34 cellular contexts compared by ENCODE assay signal in genomic region chr3:67335813-67336212, GRCh38.
A peak's percentile ranks its signal among the peaks of the same experiment; 100 is the strongest.
DNase-seq lines count a peak whose midpoint lies in the region; ATAC-seq and TF ChIP-seq lines count a peak whose summit lies in the region.
"Had no signal": no experiment of that assay in that cellular context is flagged by ENCODE, and none has a peak within 500 bp of the region (broad histone marks: within the 10 kb centered on the region; RNA-seq: fewer than 3 reads in every experiment).

No MANE protein-coding gene starts in this region.

- no peak overlapping the region for H3K4me3 Mint-ChIP-seq in GM23338
- H3K4me3 Mint-ChIP-seq: activated CD4-positive, alpha-beta memory T cell treated with anti-CD3 and anti-CD28 coated beads for 36 hours; dendritic cell treated with granulocyte-macrophage colony-stimulating factor and Interleukin-4, amounts not matched to agents 40 ng/mL and 50 ng/mL, for 4 days; endodermal cell; immature natural killer cell; mesothelial cell of epicardium; naive thymus-derived CD8-positive, alpha-beta T cell; T-helper 1 cell treated with Interleukin-12 subunit alpha and Interleukin-12 subunit beta and Interleukin-4 antibody, amounts not matched to agents 30 μg/mL and 1 μg/mL, for 36 hours had no signal

- no peak overlapping the region for H3K27ac ChIP-seq in GM23338 (ENCODE audit: low read depth)
- H3K27ac ChIP-seq: C4-2B, esophagus muscularis mucosa, hepatocyte, stomach, tibial artery had no signal

- H3K4me1 Mint-ChIP-seq in GM23338: no peaks in the 10 kb centered on the region
- H3K4me1 Mint-ChIP-seq: endodermal cell; immature natural killer cell; naive thymus-derived CD8-positive, alpha-beta T cell had no signal

- no peaks in the 10 kb centered on the region for H3K27me3 ChIP-seq in GM23338 (ENCODE audit: insufficient read depth)
- H3K27me3 ChIP-seq: esophagus muscularis mucosa, hepatocyte, stomach, tibial artery had no signal

- H2AFZ ChIP-seq in GM23338: no peak overlapping the region
- H2AFZ ChIP-seq: hepatocyte had no signal

- H3K9me3 Mint-ChIP-seq in GM23338: peaks cover 9% of the 10 kb centered on the region

- no peaks in the 10 kb centered on the region for H3K79me2 ChIP-seq in GM23338 (replicated peaks; ENCODE audit: insufficient read depth)
- H3K79me2 ChIP-seq: hepatocyte had no signal

- no peaks in the 10 kb centered on the region for H3F3A ChIP-seq in GM23338 (replicated peaks; ENCODE audit: low read depth)

- peak; percentile 10 for DNase-seq in EL
- DNase-seq in NCI-H226: peak; percentile 21
- DNase-seq in fibroblast of villous mesenchyme (ENCODE audit: low read depth): peak; percentile 1
- DNase-seq in retinal pigment epithelial cell (ENCODE audit: low read depth): peak; percentile 4
- no peak for DNase-seq in NAMALWA (ENCODE audit: low spot score)
- no peak for DNase-seq in GM23338 (ENCODE audit: low spot score)
- DNase-seq: activated CD4-positive, alpha-beta memory T cell treated with anti-CD3 and anti-CD28 coated beads for 36 hours; activated CD8-positive, alpha-beta memory T cell treated with anti-CD3 and anti-CD28 coated beads, Interleukin-2, amount 50 U/mL, for 4 hours; aorta; DMS79 treated with DMSO at 0.1 percent for 48 hours; endodermal cell; immature natural killer cell; left ventricle myocardium superior; naive thymus-derived CD8-positive, alpha-beta T cell; NCI-H2081; NCI-H345; NCI-H774; occipital lobe; retina; SK-N-SH; stimulated activated CD4-positive, alpha-beta T cell treated with anti-CD3 and anti-CD28 coated beads, Interleukin-1b, Interleukin-23, amount 100 ng/mL, for 48 hours; stimulated activated CD8-positive, alpha-beta memory T cell treated with anti-CD3 and anti-CD28 coated beads, Interleukin-4, amount 100 ng/mL, for 48 hours; stomach; tibial artery had no signal

- no peak overlapping the region for H3K4me3 ChIP-seq in fibroblast of villous mesenchyme (ENCODE audit: low read depth, low read length)
- H3K4me3 ChIP-seq in retinal pigment epithelial cell (ENCODE audit: low read length): no peak overlapping the region
- no peak overlapping the region for H3K4me3 ChIP-seq in GM23338
- H3K4me3 ChIP-seq: esophagus muscularis mucosa, hepatocyte, smooth muscle cell, stomach, tibial artery had no signal

- H3K36me3 Mint-ChIP-seq in GM23338 (ENCODE audit: low read depth): no peaks in the 10 kb centered on the region
- H3K36me3 Mint-ChIP-seq: immature natural killer cell had no signal

- H3K36me3 ChIP-seq in GM23338 (ENCODE audit: insufficient read depth): no peaks in the 10 kb centered on the region
- H3K36me3 ChIP-seq: esophagus muscularis mucosa, stomach, tibial artery had no signal

- H3K27me3 Mint-ChIP-seq in GM23338 (ENCODE audit: insufficient read depth, low read depth, poor library complexity): no peaks in the 10 kb centered on the region
- H3K27me3 Mint-ChIP-seq: dendritic cell treated with granulocyte-macrophage colony-stimulating factor and Interleukin-4, amounts not matched to agents 40 ng/mL and 50 ng/mL, for 4 days had no signal

- H3K4me1 ChIP-seq in GM23338 (ENCODE audit: insufficient read depth): no peaks in the 10 kb centered on the region
- H3K4me1 ChIP-seq: esophagus muscularis mucosa, stomach, tibial artery had no signal

- no peak for ATAC-seq in GM23338
- no peak for ATAC-seq in GM19328 (IDR thresholded peaks at IDR 0.05; ENCODE audit: unreplicated experiment)
- ATAC-seq: activated CD4-positive, CD25-positive, alpha-beta regulatory T cell treated with anti-CD3 and anti-CD28 coated beads, Interleukin-2, amount 50 U/mL, for 24 hours; activated naive CD4-positive, alpha-beta T cell treated with anti-CD3 and anti-CD28 coated beads, Interleukin-2, amount 50 U/mL, for 72 hours; left ventricle myocardium superior; naive thymus-derived CD8-positive, alpha-beta T cell had no signal

- no peaks in the 10 kb centered on the region for H4K20me1 ChIP-seq in GM23338 (replicated peaks; ENCODE audit: insufficient read depth)

- H3K27ac Mint-ChIP-seq in GM23338: no peak overlapping the region
- H3K27ac Mint-ChIP-seq: activated CD4-positive, alpha-beta memory T cell treated with anti-CD3 and anti-CD28 coated beads for 36 hours; activated naive CD4-positive, alpha-beta T cell treated with anti-CD3 and anti-CD28 coated beads, Interleukin-2, amount 50 U/mL, for 72 hours; dendritic cell treated with granulocyte-macrophage colony-stimulating factor and Interleukin-4, amounts not matched to agents 40 ng/mL and 50 ng/mL, for 4 days; endodermal cell; immature natural killer cell; mesothelial cell of epicardium; naive thymus-derived CD8-positive, alpha-beta T cell; T-helper 1 cell treated with Interleukin-12 subunit alpha and Interleukin-12 subunit beta and Interleukin-4 antibody, amounts not matched to agents 30 μg/mL and 1 μg/mL, for 36 hours had no signal

- no peak for TF ChIP-seq CTCF in fibroblast of villous mesenchyme (IDR thresholded peaks at IDR 0.05; ENCODE audit: insufficient read depth, low read depth, low read length)
- no peak for TF ChIP-seq CTCF in retinal pigment epithelial cell (conservative IDR thresholded peaks at IDR 0.05; ENCODE audit: low read depth, low read length)
- no peak for TF ChIP-seq CTCF in GM23338 (conservative IDR thresholded peaks at IDR 0.05; ENCODE audit: low read depth in 2 of 2)

- no peaks in the 10 kb centered on the region for H3K9me2 ChIP-seq in GM23338 (ENCODE audit: insufficient read depth)
- H3K9me2 ChIP-seq: SK-N-SH had no signal

- H3K4me2 ChIP-seq in GM23338: no peak overlapping the region
- H3K4me2 ChIP-seq: hepatocyte, SK-N-SH, smooth muscle cell had no signal

TF ChIP-seq in GM23338, 12 proteins besides CTCF, POLR2A, EP300 and RAD21 (continues in another document):
- no peak for TF ChIP-seq CREB1 (CRISPR knock-in tag; IDR thresholded peaks at IDR 0.05; ENCODE audit: low read depth)
- no peak for TF ChIP-seq STAT1 (IDR thresholded peaks at IDR 0.05; ENCODE audit: unreplicated experiment)
- TF ChIP-seq ZNF331 (CRISPR knock-in tag; IDR thresholded peaks at IDR 0.05; ENCODE audit: low read depth): no peak
- no peak for TF ChIP-seq JUNB (IDR thresholded peaks at IDR 0.05; ENCODE audit: unreplicated experiment)
- TF ChIP-seq EZH2 (IDR thresholded peaks at IDR 0.05; ENCODE audit: low read depth, unreplicated experiment): no peak
- no peak for TF ChIP-seq ZNF114 (CRISPR knock-in tag; IDR thresholded peaks at IDR 0.05)
- TF ChIP-seq EZH2phosphoT487 (IDR thresholded peaks at IDR 0.05; ENCODE audit: unreplicated experiment): no peak
- TF ChIP-seq NANOG (IDR thresholded peaks at IDR 0.05; ENCODE audit: borderline replicate concordance): no peak
- no peak for TF ChIP-seq POLR2AphosphoS5 (IDR thresholded peaks at IDR 0.05; ENCODE audit: low read depth)
- TF ChIP-seq REST (IDR thresholded peaks at IDR 0.05; ENCODE audit: unreplicated experiment): no peak

Comparison
In these comparisons a context has a peak if more than half of its experiments do, and no peak if none do; other contexts are left out.
1. DNase-seq: peak in EL (single experiment), NCI-H226 (single experiment), fibroblast of villous mesenchyme (single experiment) and retinal pigment epithelial cell (single experiment); none in NAMALWA (single experiment) and GM23338 (single experiment).